Comparison of ENCODE assay signal across 9 cellular contexts in genomic region chr17:41919840-41920579, GRCh38. TPM values are rescaled to one million over a fixed set of nuclear protein-coding genes. Genes with fewer than 3 reads are reported as not detected.
DNase-seq lines count a peak whose midpoint lies in the region; ATAC-seq, FAIRE-seq and TF ChIP-seq lines count a peak whose summit lies in the region.
"Had no signal": no experiment of that assay in that cellular context is flagged by ENCODE, and none has a peak within 500 bp of the region (broad histone marks: within the 10 kb centered on the region; RNA-seq: fewer than 3 reads in every experiment).

No MANE protein-coding gene starts in this region.

- intact Hi-C loops in kidney (cut with DNase I): no loop called here

- H3K4me3 ChIP-seq in kidney (ENCODE audit: low read length in 2 of 2): peak overlapping the region in 1 of 2 donors; percentile 96

- no peaks in the 10 kb centered on the region for H3K36me3 ChIP-seq in kidney (ENCODE audit: control insufficient read depth in 1 of 2, insufficient read depth in 2 of 2, low read length in 2 of 2)

- no peak for DNase-seq in T-helper 2 cell treated with Interferon-gamma antibody and Interleukin-4, amounts not matched to agents 5 μg/mL and 100 μg/mL, for 36 hours (ENCODE audit: low spot score)
- DNase-seq in T-helper 2 cell: no peak
- DNase-seq in activated naive CD8-positive, alpha-beta T cell treated with anti-CD3 and anti-CD28 coated beads for 36 hours: no peak
- peak; percentile 76 for DNase-seq in kidney

- TF ChIP-seq CTCF in kidney (IDR thresholded peaks at IDR 0.05; ENCODE audit: borderline replicate concordance, extremely low read depth, insufficient read depth): no peak

- H3K4me1 Mint-ChIP-seq in T-helper 2 cell treated with Interferon-gamma antibody and Interleukin-4, amounts not matched to agents 5 μg/mL and 100 μg/mL, for 36 hours (ENCODE audit: low read depth): peaks cover 23% of the 10 kb centered on the region
- H3K4me1 Mint-ChIP-seq in activated naive CD8-positive, alpha-beta T cell treated with anti-CD3 and anti-CD28 coated beads for 36 hours: peaks cover 21% of the 10 kb centered on the region

- peak overlapping the region; percentile 53 for H3K27ac Mint-ChIP-seq in T-helper 2 cell treated with Interferon-gamma antibody and Interleukin-4, amounts not matched to agents 5 μg/mL and 100 μg/mL, for 36 hours
- H3K27ac Mint-ChIP-seq in activated naive CD8-positive, alpha-beta T cell treated with anti-CD3 and anti-CD28 coated beads for 36 hours: peak overlapping the region; percentile 93

- no peaks in the 10 kb centered on the region for H3K27me3 Mint-ChIP-seq in T-helper 2 cell treated with Interferon-gamma antibody and Interleukin-4, amounts not matched to agents 5 μg/mL and 100 μg/mL, for 36 hours (ENCODE audit: low read depth)
- H3K27me3 Mint-ChIP-seq in activated naive CD8-positive, alpha-beta T cell treated with anti-CD3 and anti-CD28 coated beads for 36 hours: no peaks in the 10 kb centered on the region

- H3K27ac ChIP-seq in kidney (ENCODE audit: low read depth in 2 of 2, low read length in 2 of 2) (peak overlapping the region in 1 of 2 donors; percentile 56), temporal lobe (ENCODE audit: low read depth, low read length) (peak overlapping the region; percentile 6)

- H3K36me3 Mint-ChIP-seq in T-helper 2 cell treated with Interferon-gamma antibody and Interleukin-4, amounts not matched to agents 5 μg/mL and 100 μg/mL, for 36 hours (ENCODE audit: low read depth): peaks cover 13% of the 10 kb centered on the region
- peaks cover 15% of the 10 kb centered on the region for H3K36me3 Mint-ChIP-seq in activated naive CD8-positive, alpha-beta T cell treated with anti-CD3 and anti-CD28 coated beads for 36 hours

- H3K4me1 ChIP-seq in kidney (ENCODE audit: control insufficient read depth in 1 of 2, insufficient read depth in 1 of 2, low read depth in 1 of 2, low read length in 2 of 2): peaks cover 10 to 18% of the 10 kb centered on the region in 2 donors

- FAIRE-seq in kidney (lab: Jason Lieb, UNC): no peak

- H3K4me3 Mint-ChIP-seq in T-helper 2 cell treated with Interferon-gamma antibody and Interleukin-4, amounts not matched to agents 5 μg/mL and 100 μg/mL, for 36 hours: peak overlapping the region; percentile 96
- peak overlapping the region; percentile 94 for H3K4me3 Mint-ChIP-seq in activated naive CD8-positive, alpha-beta T cell treated with anti-CD3 and anti-CD28 coated beads for 36 hours

- ATAC-seq in HG03039 (IDR thresholded peaks at IDR 0.05; ENCODE audit: unreplicated experiment): no peak
- no peak for ATAC-seq in GM21529 (IDR thresholded peaks at IDR 0.05; ENCODE audit: unreplicated experiment)
- ATAC-seq in HG03342 (IDR thresholded peaks at IDR 0.05; ENCODE audit: unreplicated experiment): no peak

- no peaks in the 10 kb centered on the region for H3K9me3 ChIP-seq in kidney (ENCODE audit: control insufficient read depth in 1 of 2, low read length in 2 of 2)

- H3K9ac ChIP-seq in kidney (ENCODE audit: low read length in 2 of 2): peak overlapping the region in 1 of 2 donors; percentile 55

- H3K9me3 Mint-ChIP-seq in T-helper 2 cell treated with Interferon-gamma antibody and Interleukin-4, amounts not matched to agents 5 μg/mL and 100 μg/mL, for 36 hours: no peaks in the 10 kb centered on the region
- no peaks in the 10 kb centered on the region for H3K9me3 Mint-ChIP-seq in activated naive CD8-positive, alpha-beta T cell treated with anti-CD3 and anti-CD28 coated beads for 36 hours
- H3K9me3 Mint-ChIP-seq: CD14-positive monocyte had no signal

RNA-seq across cellular contexts. Expression of gene ACLY, which starts 1.3 kb away (rescaled TPM):
- 100 to 1,000 TPM; 197 to 202 TPM for total RNA-seq in activated naive CD8-positive, alpha-beta T cell treated with anti-CD3 and anti-CD28 coated beads for 36 hours
- 104 TPM for total RNA-seq in kidney
- polyA plus RNA-seq in kidney (ENCODE audit: insufficient read depth, low read depth, low replicate concordance): 33.7 TPM
- total RNA-seq in temporal lobe: 106 TPM

RNA-seq across cellular contexts. Expression of gene ODAD4, which starts 10.4 kb away (rescaled TPM):
- total RNA-seq in activated naive CD8-positive, alpha-beta T cell treated with anti-CD3 and anti-CD28 coated beads for 36 hours: under 1 TPM; 0.58 to 0.84 TPM
- total RNA-seq in kidney (6.0 TPM), temporal lobe (1.7 TPM)
- polyA plus RNA-seq in kidney (ENCODE audit: insufficient read depth, low read depth, low replicate concordance): 4.6 TPM

RNA-seq across cellular contexts. Expression of gene CNP, which starts 46.6 kb away (rescaled TPM):
- total RNA-seq in activated naive CD8-positive, alpha-beta T cell treated with anti-CD3 and anti-CD28 coated beads for 36 hours: 10 to 100 TPM; 64.9 to 66.6 TPM
- total RNA-seq in kidney: 87.5 TPM
- polyA plus RNA-seq in kidney (ENCODE audit: insufficient read depth, low read depth, low replicate concordance): 64.0 TPM
- 39.8 TPM for total RNA-seq in temporal lobe

RNA-seq across cellular contexts. Expression of gene KLHL11, which starts 54.8 kb away (rescaled TPM):
- total RNA-seq in activated naive CD8-positive, alpha-beta T cell treated with anti-CD3 and anti-CD28 coated beads for 36 hours: 10 to 100 TPM; 17.5 to 17.6 TPM
- total RNA-seq in kidney (16.1 TPM), temporal lobe (53.1 TPM)
- 0.37 TPM for polyA plus RNA-seq in kidney (ENCODE audit: insufficient read depth, low read depth, low replicate concordance)
